27 cellular contexts compared by ENCODE assay signal in the genomic region with DNA sequence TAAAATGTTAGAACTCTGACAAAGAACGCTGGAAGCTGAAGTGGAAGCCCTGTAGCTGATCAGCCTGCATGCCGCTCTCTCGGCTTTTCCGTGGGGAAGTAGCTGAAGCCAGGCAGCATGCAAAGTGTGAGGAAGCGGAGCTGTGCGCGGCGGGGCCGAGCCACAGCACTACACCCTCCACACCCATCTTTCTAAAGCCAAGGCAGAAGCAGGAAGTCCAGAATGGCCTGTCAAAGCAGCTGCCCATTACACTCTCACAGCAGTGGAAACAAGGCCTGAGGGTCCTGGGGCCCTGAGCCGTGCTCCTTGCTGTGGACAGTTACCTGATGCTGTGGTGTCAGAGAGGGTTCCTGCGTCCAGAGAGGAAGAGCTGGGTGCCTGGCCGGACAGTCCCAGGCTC.
DNase-seq lines count a peak whose midpoint lies in the region; ATAC-seq and TF ChIP-seq lines count a peak whose summit lies in the region.
"Had no signal": no experiment of that assay in that cellular context is flagged by ENCODE, and none has a peak within 500 bp of the region (broad histone marks: within the 10 kb centered on the region; RNA-seq: fewer than 3 reads in every experiment).

No MANE protein-coding gene starts in this region.

- H3K36me3 Mint-ChIP-seq in WTC11, result peaks cover 94% of the 10 kb centered on the region

- DNase-seq in WTC11 (ENCODE audit: low spot score) (no peak), left cardiac atrium (peak; percentile 34), NCI-H524 treated with DMSO at 0.1 percent for 48 hours (lab: John Stamatoyannopoulos, UW) (no peak), AG08396 (ENCODE audit: low spot score) (no peak)
- no peak for DNase-seq in activated effector memory CD4-positive, alpha-beta T cell treated with Interleukin-2 at 50 U/mL for 16 hours
- DNase-seq: activated CD4-positive, alpha-beta T cell treated with anti-CD3 and anti-CD28 coated beads for 36 hours; activated naive CD4-positive, alpha-beta T cell treated with anti-CD3 and anti-CD28 coated beads for 36 hours; activated T-cell treated with anti-CD3 and anti-CD28 coated beads, Interleukin-2, amount 50 U/mL, for 72 hours; amniotic stem cell; CD4-positive, CD25-positive, alpha-beta regulatory T cell; EL; kidney glomerular epithelial cell; natural killer cell; NCI-H1048; NCI-H2081; NCI-H82; OCI-M1; ovary; stimulated activated CD4-positive, alpha-beta T cell treated with anti-CD3 and anti-CD28 coated beads, Interleukin-12 subunit alpha, Interleukin-12 subunit beta, amount 100 ng/mL, for 4 hours; stimulated activated CD4-positive, alpha-beta T cell treated with anti-CD3 and anti-CD28 coated beads, Interleukin-4, amount 100 ng/mL, for 4 hours; stimulated activated naive CD4-positive, alpha-beta T cell treated with Interleukin-2 at 50 U/mL for 16 hours; T1000; trophoblast cell had no signal

- peak overlapping the region; percentile 48; the same call in 1 of the 2 replicates for H3K4me2 ChIP-seq in KMS-11

- no peak overlapping the region for H2AFZ ChIP-seq in KMS-11 (ENCODE audit: low read depth)

- H3K4me1 Mint-ChIP-seq in WTC11, result peaks cover 11% of the 10 kb centered on the region
- H3K4me1 Mint-ChIP-seq: activated CD4-positive, alpha-beta T cell treated with anti-CD3 and anti-CD28 coated beads for 36 hours; natural killer cell had no signal

- no peaks in the 10 kb centered on the region for H4K20me1 ChIP-seq in KMS-11 (ENCODE audit: insufficient read depth)

- H3K9ac ChIP-seq in KMS-11, result no peak overlapping the region
- peak overlapping the region; percentile 20 for H3K9ac ChIP-seq in mucosa of stomach (ENCODE audit: low read length)

- intact Hi-C loops in left cardiac atrium (cut with DNase I), result loop anchor here in 1 of 2 donors (5.0 kb wide), 1 partner anchor 37 kb away; no protein-coding TSS in a partner anchor

- POLR2A ChIA-PET in WTC11 (lab: Charles Lee), result interaction anchor here (0.5 kb wide), 1 partner anchor 62 kb away, joined by 3 read pairs; no protein-coding TSS in a partner anchor

- peak overlapping the region; percentile 46; the same call in 1 of the 2 replicates for H3K27ac Mint-ChIP-seq in WTC11
- H3K27ac Mint-ChIP-seq: activated T-cell treated with anti-CD3 and anti-CD28 coated beads, Interleukin-2, amount 50 U/mL, for 72 hours had no signal

- H3K9me3 Mint-ChIP-seq in WTC11, result peaks cover 4% of the 10 kb centered on the region
- H3K9me3 Mint-ChIP-seq: activated naive CD4-positive, alpha-beta T cell treated with anti-CD3 and anti-CD28 coated beads for 36 hours; activated T-cell treated with anti-CD3 and anti-CD28 coated beads, Interleukin-2, amount 50 U/mL, for 72 hours; CD4-positive, CD25-positive, alpha-beta regulatory T cell; natural killer cell had no signal

- no peak overlapping the region for H3K4me3 Mint-ChIP-seq in WTC11
- H3K4me3 Mint-ChIP-seq: activated CD4-positive, alpha-beta T cell treated with anti-CD3 and anti-CD28 coated beads for 36 hours; activated naive CD4-positive, alpha-beta T cell treated with anti-CD3 and anti-CD28 coated beads for 36 hours; activated T-cell treated with anti-CD3 and anti-CD28 coated beads, Interleukin-2, amount 50 U/mL, for 72 hours; CD4-positive, CD25-positive, alpha-beta regulatory T cell; natural killer cell had no signal

- peak overlapping the region; percentile 62; the same call in 1 of the 2 replicates for H3K27ac ChIP-seq in KMS-11
- H3K27ac ChIP-seq: ovary had no signal

- ATAC-seq in WTC11 (no peak; the same call in 1 of the 2 replicates), left cardiac atrium (peak; percentile 57 to 72)
- ATAC-seq: activated CD4-positive, alpha-beta T cell treated with anti-CD3 and anti-CD28 coated beads for 36 hours; activated T-cell treated with anti-CD3 and anti-CD28 coated beads, Interleukin-2, amount 50 U/mL, for 72 hours; HCT116; natural killer cell had no signal

- H3K27me3 ChIP-seq in KMS-11 (ENCODE audit: insufficient read depth, low read depth) (no peaks in the 10 kb centered on the region), mucosa of stomach (ENCODE audit: control insufficient read depth, insufficient read depth, low read length) (no peaks in the 10 kb centered on the region)
- H3K27me3 ChIP-seq: breast epithelium, ovary had no signal

- CTCF ChIA-PET in WTC11 (lab: Charles Lee), result interaction anchor here (1.1 kb wide), 1 partner anchor 39 kb away, joined by 3 read pairs; no protein-coding TSS in a partner anchor

- no peaks in the 10 kb centered on the region for H3K79me2 ChIP-seq in KMS-11 (ENCODE audit: insufficient read depth, low read depth)

- H3K36me3 ChIP-seq in KMS-11 (ENCODE audit: insufficient read depth), result no peaks in the 10 kb centered on the region; the same call in 1 of the 2 replicates
- peaks cover 16% of the 10 kb centered on the region for H3K36me3 ChIP-seq in mucosa of stomach (ENCODE audit: control insufficient read depth, insufficient read depth, low read length)
- H3K36me3 ChIP-seq: ovary had no signal

- no peaks in the 10 kb centered on the region for H3K27me3 Mint-ChIP-seq in WTC11 (ENCODE audit: low read depth)
- H3K27me3 Mint-ChIP-seq: activated CD4-positive, alpha-beta T cell treated with anti-CD3 and anti-CD28 coated beads for 36 hours; CD4-positive, CD25-positive, alpha-beta regulatory T cell had no signal

- TF ChIP-seq CTCF in KMS-11 (conservative IDR thresholded peaks at IDR 0.05; ENCODE audit: low read depth, low read length) (no peak), WTC11 (IDR thresholded peaks at IDR 0.05) (no peak)

- H3K4me3 ChIP-seq in KMS-11 (IDR thresholded peaks at IDR 0.05; ENCODE audit: insufficient read depth, low read depth, low read length), result no peak overlapping the region
- no peak overlapping the region for H3K4me3 ChIP-seq in mucosa of stomach (ENCODE audit: low read length)
- H3K4me3 ChIP-seq: breast epithelium, ovary had no signal

- H3K4me1 ChIP-seq in KMS-11 (ENCODE audit: low read depth, poor library complexity, severe bottlenecking), result peaks cover 47% of the 10 kb centered on the region
- H3K4me1 ChIP-seq in mucosa of stomach (ENCODE audit: control insufficient read depth, insufficient read depth, low read length), result peaks cover 31% of the 10 kb centered on the region
- H3K4me1 ChIP-seq: breast epithelium had no signal

- H3K9me3 ChIP-seq in mucosa of stomach (ENCODE audit: control insufficient read depth, low read length), result no peaks in the 10 kb centered on the region
- H3K9me3 ChIP-seq: breast epithelium, ovary had no signal

TF ChIP-seq in WTC11, 78 proteins besides CTCF, POLR2A, EP300 and RAD21:
- TF ChIP-seq JAZF1 (CRISPR knock-in tag; IDR thresholded peaks at IDR 0.05) (no peak), GRHL2 (CRISPR knock-in tag; IDR thresholded peaks at IDR 0.05; ENCODE audit: insufficient replicate concordance, severe bottlenecking) (no peak)
